1 cellular context compared by ENCODE assay signal in the genomic region with DNA sequence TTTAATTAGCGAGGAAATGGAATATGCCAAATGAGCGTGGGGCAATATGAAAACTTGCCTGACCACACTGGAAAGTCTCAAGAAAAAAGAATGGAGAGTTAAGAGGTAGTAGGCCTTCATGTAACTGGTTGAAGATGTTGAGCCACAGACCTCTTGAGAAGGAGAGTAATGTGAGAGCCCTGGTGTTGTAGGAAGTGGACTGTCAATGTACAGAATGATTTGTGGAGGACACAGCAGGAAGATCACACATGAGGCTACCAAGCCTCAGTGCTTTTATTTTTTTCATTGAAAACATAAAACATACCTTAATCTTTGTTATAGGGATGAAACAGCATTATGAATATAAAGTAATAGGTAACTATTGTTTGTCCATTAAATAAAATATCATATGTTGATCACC.
A peak's percentile ranks its signal among the peaks of the same experiment; 100 is the strongest.
TF ChIP-seq lines count a peak whose summit lies in the region.

No MANE protein-coding gene starts in this region.

TF ChIP-seq in K562, 482 proteins besides CTCF, POLR2A, EP300 and RAD21 (continued from another document):
- TF ChIP-seq, protein P1, sequence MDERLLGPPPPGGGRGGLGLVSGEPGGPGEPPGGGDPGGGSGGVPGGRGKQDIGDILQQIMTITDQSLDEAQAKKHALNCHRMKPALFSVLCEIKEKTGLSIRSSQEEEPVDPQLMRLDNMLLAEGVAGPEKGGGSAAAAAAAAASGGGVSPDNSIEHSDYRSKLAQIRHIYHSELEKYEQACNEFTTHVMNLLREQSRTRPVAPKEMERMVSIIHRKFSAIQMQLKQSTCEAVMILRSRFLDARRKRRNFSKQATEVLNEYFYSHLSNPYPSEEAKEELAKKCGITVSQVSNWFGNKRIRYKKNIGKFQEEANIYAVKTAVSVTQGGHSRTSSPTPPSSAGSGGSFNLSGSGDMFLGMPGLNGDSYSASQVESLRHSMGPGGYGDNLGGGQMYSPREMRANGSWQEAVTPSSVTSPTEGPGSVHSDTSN (CRISPR knock-in tag; IDR thresholded peaks at IDR 0.05; ENCODE audit: low read depth): no peak
- TF ChIP-seq, protein P1 (tag; conservative IDR thresholded peaks at IDR 0.05; ENCODE audit: low read depth): peak; percentile 36; the same call in 1 of the 2 replicates
